Comparison of ENCODE assay signal across 21 cellular contexts in the genomic region with DNA sequence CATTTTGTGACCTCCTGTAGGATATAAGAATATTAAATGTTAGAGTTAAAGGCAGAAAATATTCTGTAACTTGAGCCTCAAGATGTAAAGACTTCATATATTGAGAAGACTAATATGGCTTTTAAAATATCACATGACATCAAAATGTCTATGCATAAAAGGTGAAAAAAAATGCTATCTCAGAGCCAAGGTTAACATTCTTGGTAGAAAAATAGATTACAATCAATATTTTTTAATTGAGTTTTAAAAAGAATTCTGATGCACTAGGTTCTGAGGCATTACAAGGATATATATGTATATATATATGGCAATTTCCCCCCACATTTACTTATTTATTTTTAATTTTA. TPM values are rescaled to one million over a fixed set of nuclear protein-coding genes. Genes with fewer than 3 reads are reported as not detected.
DNase-seq lines count a peak whose midpoint lies in the region; ATAC-seq, FAIRE-seq and TF ChIP-seq lines count a peak whose summit lies in the region.
"Had no signal": no experiment of that assay in that cellular context is flagged by ENCODE, and none has a peak within 500 bp of the region (broad histone marks: within the 10 kb centered on the region; RNA-seq: fewer than 3 reads in every experiment).

No MANE protein-coding gene starts in this region.

- H3F3A ChIP-seq in GM23338 (replicated peaks; ENCODE audit: low read depth): no peaks in the 10 kb centered on the region

- no peak; the same call in 1 of the 2 replicates for TF ChIP-seq RAD21 in HepG2 (CRISPR knock-in tag; IDR thresholded peaks at IDR 0.05)

- TF ChIP-seq CTCF in HepG2 (CRISPR knock-in tag; IDR thresholded peaks at IDR 0.05): no peak
- no peak for TF ChIP-seq CTCF in right lobe of liver (IDR thresholded peaks at IDR 0.05)
- no peak for TF ChIP-seq CTCF in astrocyte (IDR thresholded peaks at IDR 0.05; ENCODE audit: insufficient read depth, low read depth, low read length)
- TF ChIP-seq CTCF in nephron (IDR thresholded peaks at IDR 0.05; ENCODE audit: unreplicated experiment in 3 of 3): no peak
- no peak for TF ChIP-seq CTCF in vagina (IDR thresholded peaks at IDR 0.05)
- no peak for TF ChIP-seq CTCF in mesothelial cell of epicardium (IDR thresholded peaks at IDR 0.05; ENCODE audit: unreplicated experiment)
- no peak for TF ChIP-seq CTCF in GM23338 (conservative IDR thresholded peaks at IDR 0.05; ENCODE audit: low read depth in 2 of 2)

- H3K27ac ChIP-seq in HepG2 (ENCODE audit: extremely low read length, insufficient read depth, low read length) (no peak overlapping the region), right lobe of liver (no peak overlapping the region), astrocyte (ENCODE audit: low read depth, low read length) (peak overlapping the region; percentile 76), vagina (peak overlapping the region; percentile 49), GM23338 (ENCODE audit: low read depth) (no peak overlapping the region)
- H3K27ac ChIP-seq: adrenal gland, BLaER1, colonic mucosa had no signal

- H3K36me3 Mint-ChIP-seq in astrocyte (ENCODE audit: low read depth, unreplicated experiment): peaks cover 1% of the 10 kb centered on the region
- no peaks in the 10 kb centered on the region for H3K36me3 Mint-ChIP-seq in nephron (ENCODE audit: low read depth)
- H3K36me3 Mint-ChIP-seq in mesothelial cell of epicardium: no peaks in the 10 kb centered on the region
- H3K36me3 Mint-ChIP-seq in GM23338 (ENCODE audit: low read depth): peaks cover 8% of the 10 kb centered on the region; the same call in 1 of the 3 replicates
- H3K36me3 Mint-ChIP-seq: IgD-negative memory B cell had no signal

- DNase-seq in HepG2 (ENCODE audit: low spot score): no peak
- no peak for DNase-seq in right lobe of liver
- DNase-seq in astrocyte (ENCODE audit: low read depth): no peak
- DNase-seq in vagina (ENCODE audit: extremely low spot score in 2 of 2): no peak
- no peak for DNase-seq in effector CD8-positive, alpha-beta T cell (lab: John Stamatoyannopoulos, UW)
- DNase-seq in mesothelial cell of epicardium (ENCODE audit: low spot score in 2 of 2, unreplicated experiment in 2 of 2): no peak
- no peak for DNase-seq in GM23338 (ENCODE audit: low spot score)
- DNase-seq: H9, NCI-H1436 treated with DMSO at 0.1 percent for 48 hours had no signal

- H3K79me2 ChIP-seq in HepG2 (ENCODE audit: insufficient read depth, low read length) (no peaks in the 10 kb centered on the region), astrocyte (ENCODE audit: insufficient read depth, low read length) (no peaks in the 10 kb centered on the region), GM23338 (replicated peaks; ENCODE audit: insufficient read depth) (no peaks in the 10 kb centered on the region)

- H3K4me3 Mint-ChIP-seq in astrocyte (ENCODE audit: unreplicated experiment) (no peak overlapping the region), nephron (no peak overlapping the region), mesothelial cell of epicardium (no peak overlapping the region), GM23338 (no peak overlapping the region)
- H3K4me3 Mint-ChIP-seq: activated CD4-positive, alpha-beta T cell treated with anti-CD3 and anti-CD28 coated beads for 36 hours; activated T-cell treated with anti-CD3 and anti-CD28 coated beads, Interleukin-2, amount 50 U/mL, for 4 hours; H9; IgD-negative memory B cell; T-helper 1 cell treated with Interleukin-12 subunit alpha and Interleukin-12 subunit beta and Interleukin-4 antibody, amounts not matched to agents 30 μg/mL and 1 μg/mL, for 36 hours had no signal

- H3K27me3 ChIP-seq in HepG2 (ENCODE audit: control insufficient read depth in 1 of 2, insufficient read depth in 2 of 2, low read length in 2 of 2): no peaks in the 10 kb centered on the region; a peak in 1 of 5 replicates
- H3K27me3 ChIP-seq in right lobe of liver: no peaks in the 10 kb centered on the region
- H3K27me3 ChIP-seq in astrocyte (ENCODE audit: insufficient read depth, low read length): no peaks in the 10 kb centered on the region
- no peaks in the 10 kb centered on the region for H3K27me3 ChIP-seq in vagina
- no peaks in the 10 kb centered on the region for H3K27me3 ChIP-seq in GM23338 (ENCODE audit: insufficient read depth)
- H3K27me3 ChIP-seq: adrenal gland, BLaER1, colonic mucosa, MG63, SJSA1 had no signal

- ATAC-seq in HepG2: no peak
- ATAC-seq in right lobe of liver: no peak
- ATAC-seq in GM23338: no peak

- H3K27me3 Mint-ChIP-seq in astrocyte (ENCODE audit: low read depth, unreplicated experiment): peaks cover 3% of the 10 kb centered on the region
- no peaks in the 10 kb centered on the region for H3K27me3 Mint-ChIP-seq in nephron (ENCODE audit: low read depth)
- H3K27me3 Mint-ChIP-seq in mesothelial cell of epicardium (ENCODE audit: low read depth): no peaks in the 10 kb centered on the region
- H3K27me3 Mint-ChIP-seq in GM23338 (ENCODE audit: insufficient read depth, low read depth, poor library complexity): peaks cover 2% of the 10 kb centered on the region
- H3K27me3 Mint-ChIP-seq: progenitor cell of endocrine pancreas had no signal

- H4K20me1 ChIP-seq in HepG2 (ENCODE audit: insufficient read depth, low read length): no peaks in the 10 kb centered on the region
- no peaks in the 10 kb centered on the region for H4K20me1 ChIP-seq in astrocyte (ENCODE audit: insufficient read depth, low read length)
- no peaks in the 10 kb centered on the region for H4K20me1 ChIP-seq in GM23338 (replicated peaks; ENCODE audit: insufficient read depth)
- H4K20me1 ChIP-seq: BLaER1 had no signal

- H3K36me3 ChIP-seq in HepG2 (replicated peaks in 1 of 2; ENCODE audit: control insufficient read depth in 1 of 2, insufficient read depth in 2 of 2, low read length in 2 of 2): no peaks in the 10 kb centered on the region
- H3K36me3 ChIP-seq in right lobe of liver: no peaks in the 10 kb centered on the region
- no peaks in the 10 kb centered on the region for H3K36me3 ChIP-seq in astrocyte (ENCODE audit: insufficient read depth, low read length)
- no peaks in the 10 kb centered on the region for H3K36me3 ChIP-seq in vagina
- H3K36me3 ChIP-seq in GM23338 (ENCODE audit: insufficient read depth): no peaks in the 10 kb centered on the region
- H3K36me3 ChIP-seq: adrenal gland, BLaER1, colonic mucosa, MG63, SJSA1 had no signal

- H3K9me3 ChIP-seq in HepG2 (ENCODE audit: low read length) (no peaks in the 10 kb centered on the region), right lobe of liver (no peaks in the 10 kb centered on the region), astrocyte (ENCODE audit: insufficient read depth, low read depth, low read length) (no peaks in the 10 kb centered on the region), vagina (no peaks in the 10 kb centered on the region)
- H3K9me3 ChIP-seq: adrenal gland, colonic mucosa, MG63, SJSA1 had no signal

- H3K9me2 ChIP-seq in GM23338 (ENCODE audit: insufficient read depth): no peaks in the 10 kb centered on the region

- FAIRE-seq in HepG2 (lab: Jason Lieb, UNC) (no peak), astrocyte (lab: Jason Lieb, UNC) (no peak)
- FAIRE-seq: bronchial epithelial cell had no signal

- in situ Hi-C loops in HepG2 (cut with HindIII; ENCODE audit: extremely low pct_ligation_motif_present, low pct_unique_long_range_greater_than_20kb): loop anchor here (10.0 kb wide), 1 partner anchor 47 kb away; a partner anchor contains a TSS

- no peak overlapping the region for H3K4me3 ChIP-seq in HepG2 (replicated peaks in 1 of 3; ENCODE audit: insufficient read depth in 1 of 3, low read depth in 2 of 3, low read length in 3 of 3)
- no peak overlapping the region for H3K4me3 ChIP-seq in right lobe of liver
- H3K4me3 ChIP-seq in astrocyte (ENCODE audit: insufficient read depth, low read depth, low read length): no peak overlapping the region
- no peak overlapping the region for H3K4me3 ChIP-seq in vagina
- no peak overlapping the region for H3K4me3 ChIP-seq in GM23338
- H3K4me3 ChIP-seq: adrenal gland, BLaER1, colonic mucosa, MG63, SJSA1 had no signal

- BruUV-seq in HepG2 (replicated peaks; lab: Mats Ljungman, UMichigan): no TSS peak

- H2AFZ ChIP-seq in HepG2 (ENCODE audit: low read length) (no peak overlapping the region), astrocyte (ENCODE audit: low read depth, low read length) (no peak overlapping the region), GM23338 (no peak overlapping the region)

- H3K9me3 Mint-ChIP-seq in astrocyte (ENCODE audit: unreplicated experiment): peaks cover 9% of the 10 kb centered on the region
- H3K9me3 Mint-ChIP-seq in nephron: peaks cover 16% of the 10 kb centered on the region
- H3K9me3 Mint-ChIP-seq in mesothelial cell of epicardium: peaks cover 20% of the 10 kb centered on the region
- peaks cover 10% of the 10 kb centered on the region for H3K9me3 Mint-ChIP-seq in GM23338
- H3K9me3 Mint-ChIP-seq: activated T-cell treated with anti-CD3 and anti-CD28 coated beads, Interleukin-2, amount 50 U/mL, for 4 hours; IgD-negative memory B cell; T-helper 1 cell treated with Interleukin-12 subunit alpha and Interleukin-12 subunit beta and Interleukin-4 antibody, amounts not matched to agents 30 μg/mL and 1 μg/mL, for 36 hours had no signal

- no peaks in the 10 kb centered on the region for H3K4me1 ChIP-seq in HepG2 (ENCODE audit: insufficient read depth, low read length)
- H3K4me1 ChIP-seq in right lobe of liver: no peaks in the 10 kb centered on the region
- H3K4me1 ChIP-seq in astrocyte (ENCODE audit: insufficient read depth, low read length): peaks cover 32% of the 10 kb centered on the region
- H3K4me1 ChIP-seq in vagina: peaks cover 6% of the 10 kb centered on the region
- no peaks in the 10 kb centered on the region for H3K4me1 ChIP-seq in GM23338 (ENCODE audit: insufficient read depth)
- H3K4me1 ChIP-seq: adrenal gland, BLaER1, colonic mucosa had no signal

- H3K4me2 ChIP-seq in HepG2 (ENCODE audit: low read depth, low read length) (no peak overlapping the region), astrocyte (ENCODE audit: low read length) (no peak overlapping the region), GM23338 (no peak overlapping the region)
- H3K4me2 ChIP-seq: BLaER1 had no signal

- no peak overlapping the region for H3K9ac ChIP-seq in HepG2 (ENCODE audit: insufficient read depth, low read depth, low read length)
- H3K9ac ChIP-seq in astrocyte (ENCODE audit: low read length): no peak overlapping the region
- H3K9ac ChIP-seq: BLaER1 had no signal

- TF ChIP-seq EP300 in HepG2 (IDR thresholded peaks at IDR 0.05; ENCODE audit: low read depth in 2 of 2, low read length in 2 of 2) (no peak), HepG2 (CRISPR knock-in tag; IDR thresholded peaks at IDR 0.05; ENCODE audit: borderline replicate concordance) (no peak)

- H3K4me1 Mint-ChIP-seq in astrocyte (ENCODE audit: low read depth, unreplicated experiment): peaks cover 30% of the 10 kb centered on the region
- H3K4me1 Mint-ChIP-seq in nephron: peaks cover 22% of the 10 kb centered on the region
- peaks cover 17% of the 10 kb centered on the region for H3K4me1 Mint-ChIP-seq in mesothelial cell of epicardium
- no peaks in the 10 kb centered on the region for H3K4me1 Mint-ChIP-seq in GM23338
- H3K4me1 Mint-ChIP-seq: IgD-negative memory B cell had no signal

- H3K27ac Mint-ChIP-seq in astrocyte (ENCODE audit: unreplicated experiment) (peak overlapping the region; percentile 73), nephron (peak overlapping the region in 2 of 3 experiments; percentile 75 to 90), mesothelial cell of epicardium (no peak overlapping the region), GM23338 (no peak overlapping the region)
- H3K27ac Mint-ChIP-seq: activated CD4-positive, alpha-beta T cell treated with anti-CD3 and anti-CD28 coated beads for 36 hours; IgD-negative memory B cell; progenitor cell of endocrine pancreas; T-helper 1 cell treated with Interleukin-12 subunit alpha and Interleukin-12 subunit beta and Interleukin-4 antibody, amounts not matched to agents 30 μg/mL and 1 μg/mL, for 36 hours had no signal

- CTCF ChIA-PET in HepG2 (lab: Yijun Ruan, JAX; ENCODE audit: low intra/inter-chr PET ratio, low total read pairs): interaction anchor here (1.6 to 2.3 kb wide), 2 partner anchors 48 to 56 kb away, joined by 12 to 39 read pairs; a partner anchor contains a TSS

- TF ChIP-seq POLR2A in HepG2 (IDR thresholded peaks at IDR 0.05; ENCODE audit: insufficient read depth in 1 of 2, low read depth in 2 of 2, low read length in 2 of 2): no peak
- no peak for TF ChIP-seq POLR2A in right lobe of liver (IDR thresholded peaks at IDR 0.05)
- TF ChIP-seq POLR2A in vagina (IDR thresholded peaks at IDR 0.05): no peak

- intact Hi-C loops in HepG2 (cut with micrococcal nuclease; ENCODE audit: unreplicated experiment) (loop anchor here (1.0 to 5.0 kb wide), 3 partner anchors 48 to 366 kb away; no protein-coding TSS in a partner anchor), right lobe of liver (cut with DNase I) (no loop called here), vagina (cut with DNase I) (loop anchor here (10.0 kb wide), 1 partner anchor 47 kb away; a partner anchor contains a TSS)

- POLR2A ChIA-PET in HepG2 (lab: Yijun Ruan, JAX): no interaction called here

RNA-seq across cellular contexts. Expression of a gene that starts 46.2 kb away (rescaled TPM):
- 16.4 and 24.2 TPM in 2 replicates for total RNA-seq in HepG2 (2016; rRNA removed; fragmentation: Illumina TruSeq; extraction: Trizol)
- total RNA-seq in HepG2 (2016; cell fraction: cytosol; rRNA removed; fragmentation: Illumina TruSeq; extraction: Trizol; ENCODE audit: low read depth): 11.4 and 11.7 TPM in 2 replicates
- 16.0 and 22.3 TPM in 2 replicates for total RNA-seq in HepG2 (2016; cell fraction: insoluble cytoplasmic fraction; rRNA removed; fragmentation: Illumina TruSeq; extraction: Trizol)
- total RNA-seq in HepG2 (2016; cell fraction: membrane; rRNA removed; fragmentation: Illumina TruSeq; extraction: Trizol): 13.3 and 13.6 TPM in 2 replicates
- total RNA-seq in HepG2 (2016; cell fraction: nucleus; rRNA removed; fragmentation: Illumina TruSeq; extraction: Trizol): 11.2 and 11.3 TPM in 2 replicates
- polyA plus RNA-seq in HepG2 (2011; rRNA removed): 4.3 and 5.5 TPM in 2 replicates
- polyA plus RNA-seq in HepG2 (2011; cell fraction: cytosol; rRNA removed): 1.2 and 2.8 TPM in 2 replicates
- 1.2 and 1.7 TPM in 2 replicates for polyA plus RNA-seq in HepG2 (2011; cell fraction: nucleus; rRNA removed)
- polyA plus RNA-seq in HepG2 (2012): 5.7 and 7.3 TPM in 2 replicates
- polyA plus RNA-seq in HepG2 (2016; cell fraction: cytosol; fragmentation: Illumina TruSeq; extraction: Trizol; ENCODE audit: low read depth): 1.5 and 1.9 TPM in 2 replicates
- 21.0 and 23.0 TPM in 2 replicates for polyA plus RNA-seq in HepG2 (2016; cell fraction: insoluble cytoplasmic fraction; fragmentation: Illumina TruSeq; extraction: Trizol; ENCODE audit: low read depth)
- polyA plus RNA-seq in HepG2 (2016; cell fraction: membrane; fragmentation: Illumina TruSeq; extraction: Trizol; ENCODE audit: low read depth): 6.9 and 8.1 TPM in 2 replicates
- 10.4 and 11.4 TPM in 2 replicates for polyA plus RNA-seq in HepG2 (2016; cell fraction: nucleus; fragmentation: Illumina TruSeq; extraction: Trizol; ENCODE audit: insufficient read depth, low read depth)
- 2.0 and 3.9 TPM in 2 replicates for polyA minus RNA-seq in HepG2 (2011; rRNA and poly(A)+ RNA removed; ENCODE audit: low replicate concordance)
- 3.8 and 3.9 TPM in 2 replicates for polyA minus RNA-seq in HepG2 (2011; cell fraction: cytosol; rRNA and poly(A)+ RNA removed)
- 6.2 and 9.2 TPM in 2 replicates for polyA minus RNA-seq in HepG2 (2011; cell fraction: nucleus; rRNA and poly(A)+ RNA removed)
- total RNA-seq in right lobe of liver: 1 to 10 TPM; 2.0 to 3.1 (median 2.5) TPM
- total RNA-seq in astrocyte: 21.4 and 22.3 TPM in 2 replicates
- total RNA-seq in vagina: 31.4 TPM
- 15.2 to 16.8 TPM (median 16.1 TPM) in 3 replicates for total RNA-seq in mesothelial cell of epicardium
- 16.0 and 16.7 TPM in 2 replicates for total RNA-seq in GM23338 (2014; rRNA removed; shearing (Covaris generic))
- 5.0 and 5.2 TPM in 2 replicates for polyA plus RNA-seq in GM23338 (2016; fragmentation: Nextera tagmentation; extraction: Ambion mirVana)

RNA-seq across cellular contexts. Expression of a gene that starts 49.2 kb away (rescaled TPM):
- total RNA-seq in HepG2 (2016; rRNA removed; fragmentation: Illumina TruSeq; extraction: Trizol): 52.7 and 70.0 TPM in 2 replicates
- total RNA-seq in HepG2 (2016; cell fraction: cytosol; rRNA removed; fragmentation: Illumina TruSeq; extraction: Trizol; ENCODE audit: low read depth): 21.1 and 24.9 TPM in 2 replicates
- total RNA-seq in HepG2 (2016; cell fraction: insoluble cytoplasmic fraction; rRNA removed; fragmentation: Illumina TruSeq; extraction: Trizol): 53.8 and 69.9 TPM in 2 replicates
- 21.4 and 27.4 TPM in 2 replicates for total RNA-seq in HepG2 (2016; cell fraction: membrane; rRNA removed; fragmentation: Illumina TruSeq; extraction: Trizol)
- 63.1 and 70.3 TPM in 2 replicates for total RNA-seq in HepG2 (2016; cell fraction: nucleus; rRNA removed; fragmentation: Illumina TruSeq; extraction: Trizol)
- polyA plus RNA-seq in HepG2 (2011; rRNA removed): 4.9 and 8.0 TPM in 2 replicates
- 4.5 and 5.6 TPM in 2 replicates for polyA plus RNA-seq in HepG2 (2011; cell fraction: cytosol; rRNA removed)
- 2.9 and 4.4 TPM in 2 replicates for polyA plus RNA-seq in HepG2 (2011; cell fraction: nucleus; rRNA removed)
- 6.9 and 12.3 TPM in 2 replicates for polyA plus RNA-seq in HepG2 (2012)
- polyA plus RNA-seq in HepG2 (2016; cell fraction: cytosol; fragmentation: Illumina TruSeq; extraction: Trizol; ENCODE audit: low read depth): 3.8 and 4.0 TPM in 2 replicates
- polyA plus RNA-seq in HepG2 (2016; cell fraction: insoluble cytoplasmic fraction; fragmentation: Illumina TruSeq; extraction: Trizol; ENCODE audit: low read depth): 39.7 and 42.9 TPM in 2 replicates
- polyA plus RNA-seq in HepG2 (2016; cell fraction: membrane; fragmentation: Illumina TruSeq; extraction: Trizol; ENCODE audit: low read depth): 5.8 and 6.9 TPM in 2 replicates
- 15.2 and 17.9 TPM in 2 replicates for polyA plus RNA-seq in HepG2 (2016; cell fraction: nucleus; fragmentation: Illumina TruSeq; extraction: Trizol; ENCODE audit: insufficient read depth, low read depth)
- 14.8 and 39.2 TPM in 2 replicates for polyA minus RNA-seq in HepG2 (2011; rRNA and poly(A)+ RNA removed; ENCODE audit: low replicate concordance)
- polyA minus RNA-seq in HepG2 (2011; cell fraction: cytosol; rRNA and poly(A)+ RNA removed): 8.8 and 11.7 TPM in 2 replicates
- polyA minus RNA-seq in HepG2 (2011; cell fraction: nucleus; rRNA and poly(A)+ RNA removed): 54.1 and 58.5 TPM in 2 replicates
- total RNA-seq in right lobe of liver: 1 to 10 TPM; 2.8 to 5.8 (median 3.7) TPM
- 11.9 TPM in 2 replicates for total RNA-seq in astrocyte
- total RNA-seq in vagina: 6.9 TPM
- 16.6 to 17.9 TPM (median 16.9 TPM) in 3 replicates for total RNA-seq in mesothelial cell of epicardium
- total RNA-seq in GM23338 (2014; rRNA removed; shearing (Covaris generic)): 65.3 and 75.2 TPM in 2 replicates
- polyA plus RNA-seq in GM23338 (2016; fragmentation: Nextera tagmentation; extraction: Ambion mirVana): 37.2 and 45.5 TPM in 2 replicates

Comparison
In these comparisons a context has a peak if more than half of its experiments do, and no peak if none do; other contexts are left out.
1. intact Hi-C loops: an anchor here in HepG2 (1.0 to 5.0 kb wide) and vagina (10.0 kb wide); none called in right lobe of liver.
2. H3K27ac ChIP-seq: peak in astrocyte (single experiment) and vagina (single experiment); none in HepG2 (single experiment), right lobe of liver (0 of 3) and GM23338 (single experiment).
3. H3K27ac Mint-ChIP-seq: peak in astrocyte (single experiment) and nephron (2 of 3); none in mesothelial cell of epicardium (single experiment) and GM23338 (single experiment).